In the genomic region with DNA sequence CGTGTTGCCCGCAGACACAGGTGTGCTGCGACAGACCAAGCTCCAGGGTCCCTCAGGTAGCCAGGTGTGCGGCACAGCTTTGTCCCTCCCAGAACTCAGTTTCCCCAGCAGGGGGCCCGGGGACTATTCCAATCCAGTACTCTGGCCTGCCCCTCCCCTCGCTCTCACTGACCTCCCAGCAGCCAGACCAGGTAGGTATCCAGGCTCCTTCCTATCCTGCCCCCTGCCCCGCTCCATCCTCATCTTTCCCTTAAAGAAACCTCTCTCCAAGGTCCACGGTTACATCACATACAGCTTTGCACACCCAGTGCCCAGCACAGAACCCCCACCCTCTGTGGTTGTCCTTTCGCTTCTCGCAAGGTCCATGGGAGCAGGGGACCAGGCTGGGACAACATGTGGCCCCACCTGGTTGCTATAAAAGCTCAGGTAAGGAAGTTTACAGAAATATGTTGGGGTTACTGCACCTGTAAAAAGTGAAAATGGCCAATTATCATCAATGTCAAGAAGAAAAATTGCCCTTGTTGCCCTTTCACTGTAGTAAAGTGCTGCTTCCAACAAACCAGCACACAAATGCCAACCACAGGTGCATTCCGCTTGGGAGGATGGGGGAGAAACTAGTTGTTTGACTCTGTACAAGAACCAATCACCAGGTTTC, we compare ENCODE assay signal across 1 cellular context.
TF ChIP-seq lines count a peak whose summit lies in the region.

No MANE protein-coding gene starts in this region.

TF ChIP-seq in GM23338, 12 proteins besides CTCF, POLR2A, EP300 and RAD21 (continued from another document):
- TF ChIP-seq, protein P1, sequence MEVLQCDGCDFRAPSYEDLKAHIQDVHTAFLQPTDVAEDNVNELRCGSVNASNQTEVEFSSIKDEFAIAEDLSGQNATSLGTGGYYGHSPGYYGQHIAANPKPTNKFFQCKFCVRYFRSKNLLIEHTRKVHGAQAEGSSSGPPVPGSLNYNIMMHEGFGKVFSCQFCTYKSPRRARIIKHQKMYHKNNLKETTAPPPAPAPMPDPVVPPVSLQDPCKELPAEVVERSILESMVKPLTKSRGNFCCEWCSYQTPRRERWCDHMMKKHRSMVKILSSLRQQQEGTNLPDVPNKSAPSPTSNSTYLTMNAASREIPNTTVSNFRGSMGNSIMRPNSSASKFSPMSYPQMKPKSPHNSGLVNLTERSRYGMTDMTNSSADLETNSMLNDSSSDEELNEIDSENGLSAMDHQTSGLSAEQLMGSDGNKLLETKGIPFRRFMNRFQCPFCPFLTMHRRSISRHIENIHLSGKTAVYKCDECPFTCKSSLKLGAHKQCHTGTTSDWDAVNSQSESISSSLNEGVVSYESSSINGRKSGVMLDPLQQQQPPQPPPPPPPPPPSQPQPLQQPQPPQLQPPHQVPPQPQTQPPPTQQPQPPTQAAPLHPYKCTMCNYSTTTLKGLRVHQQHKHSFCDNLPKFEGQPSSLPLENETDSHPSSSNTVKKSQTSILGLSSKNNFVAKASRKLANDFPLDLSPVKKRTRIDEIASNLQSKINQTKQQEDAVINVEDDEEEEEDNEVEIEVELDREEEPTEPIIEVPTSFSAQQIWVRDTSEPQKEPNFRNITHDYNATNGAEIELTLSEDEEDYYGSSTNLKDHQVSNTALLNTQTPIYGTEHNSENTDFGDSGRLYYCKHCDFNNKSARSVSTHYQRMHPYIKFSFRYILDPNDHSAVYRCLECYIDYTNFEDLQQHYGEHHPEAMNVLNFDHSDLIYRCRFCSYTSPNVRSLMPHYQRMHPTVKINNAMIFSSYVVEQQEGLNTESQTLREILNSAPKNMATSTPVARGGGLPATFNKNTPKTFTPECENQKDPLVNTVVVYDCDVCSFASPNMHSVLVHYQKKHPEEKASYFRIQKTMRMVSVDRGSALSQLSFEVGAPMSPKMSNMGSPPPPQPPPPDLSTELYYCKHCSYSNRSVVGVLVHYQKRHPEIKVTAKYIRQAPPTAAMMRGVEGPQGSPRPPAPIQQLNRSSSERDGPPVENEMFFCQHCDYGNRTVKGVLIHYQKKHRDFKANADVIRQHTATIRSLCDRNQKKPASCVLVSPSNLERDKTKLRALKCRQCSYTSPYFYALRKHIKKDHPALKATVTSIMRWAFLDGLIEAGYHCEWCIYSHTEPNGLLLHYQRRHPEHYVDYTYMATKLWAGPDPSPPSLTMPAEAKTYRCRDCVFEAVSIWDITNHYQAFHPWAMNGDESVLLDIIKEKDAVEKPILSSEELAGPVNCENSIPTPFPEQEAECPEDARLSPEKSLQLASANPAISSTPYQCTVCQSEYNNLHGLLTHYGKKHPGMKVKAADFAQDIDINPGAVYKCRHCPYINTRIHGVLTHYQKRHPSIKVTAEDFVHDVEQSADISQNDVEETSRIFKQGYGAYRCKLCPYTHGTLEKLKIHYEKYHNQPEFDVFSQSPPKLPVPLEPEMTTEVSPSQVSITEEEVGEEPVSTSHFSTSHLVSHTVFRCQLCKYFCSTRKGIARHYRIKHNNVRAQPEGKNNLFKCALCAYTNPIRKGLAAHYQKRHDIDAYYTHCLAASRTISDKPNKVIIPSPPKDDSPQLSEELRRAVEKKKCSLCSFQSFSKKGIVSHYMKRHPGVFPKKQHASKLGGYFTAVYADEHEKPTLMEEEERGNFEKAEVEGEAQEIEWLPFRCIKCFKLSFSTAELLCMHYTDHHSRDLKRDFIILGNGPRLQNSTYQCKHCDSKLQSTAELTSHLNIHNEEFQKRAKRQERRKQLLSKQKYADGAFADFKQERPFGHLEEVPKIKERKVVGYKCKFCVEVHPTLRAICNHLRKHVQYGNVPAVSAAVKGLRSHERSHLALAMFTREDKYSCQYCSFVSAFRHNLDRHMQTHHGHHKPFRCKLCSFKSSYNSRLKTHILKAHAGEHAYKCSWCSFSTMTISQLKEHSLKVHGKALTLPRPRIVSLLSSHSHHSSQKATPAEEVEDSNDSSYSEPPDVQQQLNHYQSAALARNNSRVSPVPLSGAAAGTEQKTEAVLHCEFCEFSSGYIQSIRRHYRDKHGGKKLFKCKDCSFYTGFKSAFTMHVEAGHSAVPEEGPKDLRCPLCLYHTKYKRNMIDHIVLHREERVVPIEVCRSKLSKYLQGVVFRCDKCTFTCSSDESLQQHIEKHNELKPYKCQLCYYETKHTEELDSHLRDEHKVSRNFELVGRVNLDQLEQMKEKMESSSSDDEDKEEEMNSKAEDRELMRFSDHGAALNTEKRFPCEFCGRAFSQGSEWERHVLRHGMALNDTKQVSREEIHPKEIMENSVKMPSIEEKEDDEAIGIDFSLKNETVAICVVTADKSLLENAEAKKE (CRISPR knock-in tag; IDR thresholded peaks at IDR 0.05), result no peak
- no peak for TF ChIP-seq POLR2AphosphoS5 (IDR thresholded peaks at IDR 0.05; ENCODE audit: low read depth)
